In genomic region chr19:2549701-2550191, GRCh38 we compare ENCODE assay signal across 8 cellular contexts.
DNase-seq lines count a peak whose midpoint lies in the region; ATAC-seq and TF ChIP-seq lines count a peak whose summit lies in the region.

No MANE protein-coding gene starts in this region.

- peaks cover 0 to 15% (median 0%) of the 10 kb centered on the region in 11 experiments; a peak in 5 of 22 replicates for H3K36me3 ChIP-seq in BLaER1 treated with 17β-estradiol and CSF1 and Interleukin-3, amounts not matched to agents 10 nM and 100 nM
- H3K36me3 ChIP-seq in SJCRH30 (no peaks in the 10 kb centered on the region), parathyroid adenoma (ENCODE audit: control insufficient read depth, insufficient read depth, low read length) (no peaks in the 10 kb centered on the region)

- no peak overlapping the region for H3K4me3 ChIP-seq in BLaER1 treated with 17β-estradiol and CSF1 and Interleukin-3, amounts not matched to agents 10 nM and 100 nM
- no peak overlapping the region for H3K4me3 ChIP-seq in SJCRH30
- no peak overlapping the region for H3K4me3 ChIP-seq in parathyroid adenoma (ENCODE audit: low read depth, low read length)

- peak; percentile 29 to 47 for DNase-seq in SJCRH30
- DNase-seq in fibroblast of the conjunctiva (ENCODE audit: low read depth) = peak; percentile 63
- no peak for DNase-seq in NCI-H524 treated with DMSO at 0.1 percent for 48 hours (lab: John Stamatoyannopoulos, UW)
- DNase-seq in DMS153 (lab: John Stamatoyannopoulos, UW) = no peak
- no peak for DNase-seq in NCI-H2196 treated with DMSO at 0.1 percent for 48 hours (lab: John Stamatoyannopoulos, UW; ENCODE audit: unreplicated experiment)

- no peaks in the 10 kb centered on the region for H3K79me2 ChIP-seq in parathyroid adenoma

- H3K9me3 ChIP-seq in BLaER1 treated with 17β-estradiol and CSF1 and Interleukin-3, amounts not matched to agents 10 nM and 100 nM (replicated peaks in 1 of 11) = 0 out of 22 replicates have a peak, but pooled peaks cover 0 to 4% (median 0%) of the 10 kb centered on the region in 11 experiments
- H3K9me3 ChIP-seq in SJCRH30 (replicated peaks) = no peaks in the 10 kb centered on the region
- no peaks in the 10 kb centered on the region for H3K9me3 ChIP-seq in parathyroid adenoma (ENCODE audit: control insufficient read depth, low read length)

- H2AFZ ChIP-seq in parathyroid adenoma = no peak overlapping the region

- peak overlapping the region in 3 of 11 experiments; percentile 46 to 69 (median 51); a peak in 6 of 22 replicates for H3K9ac ChIP-seq in BLaER1 treated with 17β-estradiol and CSF1 and Interleukin-3, amounts not matched to agents 10 nM and 100 nM
- H3K9ac ChIP-seq in parathyroid adenoma = no peak overlapping the region

- H3K27ac ChIP-seq in BLaER1 treated with 17β-estradiol and CSF1 and Interleukin-3, amounts not matched to agents 10 nM and 100 nM = peak overlapping the region in 9 of 11 experiments; percentile 38 to 79 (median 53); a peak in 17 of 22 replicates
- H3K27ac ChIP-seq in SJCRH30 (peak overlapping the region; percentile 41), parathyroid adenoma (peak overlapping the region; percentile 32)

- peaks cover 0 to 57% (median 12%) of the 10 kb centered on the region in 11 experiments; a peak in 9 of 22 replicates for H4K20me1 ChIP-seq in BLaER1 treated with 17β-estradiol and CSF1 and Interleukin-3, amounts not matched to agents 10 nM and 100 nM

- peak overlapping the region in 10 of 11 experiments; percentile 14 to 98 (median 67); a peak in 17 of 22 replicates for H3K4me2 ChIP-seq in BLaER1 treated with 17β-estradiol and CSF1 and Interleukin-3, amounts not matched to agents 10 nM and 100 nM
- H3K4me2 ChIP-seq in parathyroid adenoma (ENCODE audit: low read length) = no peak overlapping the region

- TF ChIP-seq CTCF in parathyroid adenoma (IDR thresholded peaks at IDR 0.05) = no peak

- peaks cover 0 to 5% (median 0%) of the 10 kb centered on the region in 11 experiments; a peak in 2 of 22 replicates for H3K27me3 ChIP-seq in BLaER1 treated with 17β-estradiol and CSF1 and Interleukin-3, amounts not matched to agents 10 nM and 100 nM
- no peaks in the 10 kb centered on the region for H3K27me3 ChIP-seq in SJCRH30
- H3K27me3 ChIP-seq in parathyroid adenoma (ENCODE audit: control insufficient read depth, insufficient read depth, low read length) = no peaks in the 10 kb centered on the region

- no peak for ATAC-seq in HG02588 (IDR thresholded peaks at IDR 0.05; ENCODE audit: unreplicated experiment)

- H3K4me1 ChIP-seq in BLaER1 treated with 17β-estradiol and CSF1 and Interleukin-3, amounts not matched to agents 10 nM and 100 nM = peaks cover 63 to 84% (median 70%) of the 10 kb centered on the region in 10 experiments
- peaks cover 13% of the 10 kb centered on the region for H3K4me1 ChIP-seq in SJCRH30
- no peaks in the 10 kb centered on the region for H3K4me1 ChIP-seq in parathyroid adenoma

Comparison
In these comparisons a context has a peak if more than half of its experiments do, and no peak if none do; other contexts are left out.
1. DNase-seq: peak in SJCRH30 (2 of 2) and fibroblast of the conjunctiva (single experiment); none in NCI-H524 treated with DMSO at 0.1 percent for 48 hours (single experiment), DMS153 (single experiment) and NCI-H2196 treated with DMSO at 0.1 percent for 48 hours (single experiment).
2. Peak in every context shown above with its lines, with median percentiles within 50 percentile points of each other: H3K27ac ChIP-seq.